In the genomic region with DNA sequence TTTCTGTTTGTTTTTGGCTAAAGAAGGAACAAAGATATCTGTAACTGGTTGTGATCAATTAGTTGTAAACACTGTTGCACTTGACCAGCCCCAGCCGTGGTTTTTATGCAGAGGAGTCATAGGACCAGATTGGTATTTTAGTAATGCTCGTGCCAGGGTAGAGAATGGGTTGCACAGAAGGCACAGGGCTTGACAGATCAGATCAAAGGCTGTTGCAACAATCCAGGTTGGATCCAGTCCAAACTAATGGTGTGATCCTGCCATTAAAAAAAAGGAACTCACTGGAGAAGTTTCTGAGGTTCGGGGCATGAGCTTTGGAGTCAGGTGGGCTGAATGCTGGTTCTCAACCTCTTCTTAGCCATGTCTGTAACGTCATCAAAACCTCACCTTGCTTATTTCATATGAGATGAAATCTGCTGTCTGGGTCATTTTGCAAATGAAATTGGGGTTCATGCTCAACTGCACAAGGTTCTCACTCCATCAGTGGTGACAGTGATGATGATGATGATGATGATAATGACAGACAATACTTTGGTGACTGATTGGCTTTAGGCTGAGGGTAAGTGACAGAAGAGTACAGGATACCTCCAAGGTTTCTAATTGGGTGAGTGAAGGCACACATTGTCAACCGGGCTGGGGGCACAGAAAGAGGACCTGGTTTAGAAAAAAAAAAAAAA, we compare ENCODE assay signal across 1 cellular context.
TF ChIP-seq lines count a peak whose summit lies in the region.

No MANE protein-coding gene starts in this region.

TF ChIP-seq in GM23338, 12 proteins besides CTCF, POLR2A, EP300 and RAD21 (continued from another document):
- TF ChIP-seq ZNF462 (CRISPR knock-in tag; IDR thresholded peaks at IDR 0.05) (no peak), ZNF331 (CRISPR knock-in tag; IDR thresholded peaks at IDR 0.05; ENCODE audit: low read depth) (no peak), ZNF114 (CRISPR knock-in tag; IDR thresholded peaks at IDR 0.05) (no peak), REST (IDR thresholded peaks at IDR 0.05; ENCODE audit: unreplicated experiment) (no peak), JUNB (IDR thresholded peaks at IDR 0.05; ENCODE audit: unreplicated experiment) (no peak), POLR2AphosphoS5 (IDR thresholded peaks at IDR 0.05; ENCODE audit: low read depth) (no peak), NANOG (IDR thresholded peaks at IDR 0.05; ENCODE audit: borderline replicate concordance) (no peak), EZH2phosphoT487 (IDR thresholded peaks at IDR 0.05; ENCODE audit: unreplicated experiment) (no peak), STAT1 (IDR thresholded peaks at IDR 0.05; ENCODE audit: unreplicated experiment) (no peak), EZH2 (IDR thresholded peaks at IDR 0.05; ENCODE audit: low read depth, unreplicated experiment) (no peak)
- TF ChIP-seq, protein P1, sequence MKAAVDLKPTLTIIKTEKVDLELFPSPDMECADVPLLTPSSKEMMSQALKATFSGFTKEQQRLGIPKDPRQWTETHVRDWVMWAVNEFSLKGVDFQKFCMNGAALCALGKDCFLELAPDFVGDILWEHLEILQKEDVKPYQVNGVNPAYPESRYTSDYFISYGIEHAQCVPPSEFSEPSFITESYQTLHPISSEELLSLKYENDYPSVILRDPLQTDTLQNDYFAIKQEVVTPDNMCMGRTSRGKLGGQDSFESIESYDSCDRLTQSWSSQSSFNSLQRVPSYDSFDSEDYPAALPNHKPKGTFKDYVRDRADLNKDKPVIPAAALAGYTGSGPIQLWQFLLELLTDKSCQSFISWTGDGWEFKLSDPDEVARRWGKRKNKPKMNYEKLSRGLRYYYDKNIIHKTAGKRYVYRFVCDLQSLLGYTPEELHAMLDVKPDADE (IDR thresholded peaks at IDR 0.05), result no peak
